ENCODE assay signal across 16 cellular contexts in genomic region chr13:73092831-73093230, GRCh38.
"Had no signal": no experiment of that assay in that cellular context is flagged by ENCODE, and none has a peak within 500 bp of the region (broad histone marks: within the 10 kb centered on the region; RNA-seq: fewer than 3 reads in every experiment).

No MANE protein-coding gene starts in this region.

- H3K27me3 ChIP-seq: tibial nerve, uterus had no signal

- H3K4me3 Mint-ChIP-seq: activated naive CD4-positive, alpha-beta T cell treated with anti-CD3 and anti-CD28 coated beads for 36 hours; natural killer cell had no signal

- FAIRE-seq: astrocyte, islet of Langerhans had no signal

- H3K27ac Mint-ChIP-seq: activated naive CD4-positive, alpha-beta T cell treated with anti-CD3 and anti-CD28 coated beads for 36 hours; activated T-helper 2 cell treated with anti-CD3 and anti-CD28 coated beads, Interferon-gamma antibody, Interleukin-2, Interleukin-4, amounts not matched to agents 10 μg/mL and 5 μg/mL and 100 μg/mL, durations not matched to agents 14 hours and 24 hours and 36 hours; natural killer cell had no signal

- H3K27ac ChIP-seq: skin epidermis, tibial nerve, uterus had no signal

- H3K36me3 Mint-ChIP-seq: natural killer cell had no signal

- H3K4me1 ChIP-seq: tibial nerve, uterus had no signal

- H3K36me3 ChIP-seq: tibial nerve, uterus had no signal

- H3K4me3 ChIP-seq: mucosa of descending colon, skin epidermis, tibial nerve, uterus had no signal

- ATAC-seq: activated CD4-positive, CD25-positive, alpha-beta regulatory T cell treated with anti-CD3 and anti-CD28 coated beads, Interleukin-2, amount 50 U/mL, for 24 hours; left lobe of liver; mucosa of descending colon; natural killer cell had no signal

- DNase-seq: activated naive CD4-positive, alpha-beta T cell treated with anti-CD3 and anti-CD28 coated beads for 36 hours; mucosa of descending colon; natural killer cell; stimulated activated CD4-positive, alpha-beta T cell treated with anti-CD3 and anti-CD28 coated beads, Interleukin-4, amount 100 ng/mL, for 4 hours; stimulated activated CD8-positive, alpha-beta memory T cell treated with anti-CD3 and anti-CD28 coated beads, Interleukin-4, amount 100 ng/mL, for 48 hours; stimulated activated naive CD4-positive, alpha-beta T cell treated with Interleukin-2 at 50 U/mL for 16 hours; substantia nigra; T1000; uterus had no signal
